Comparison of ENCODE assay signal across 8 cellular contexts in genomic region chr6:30213999-30214982, GRCh38. TPM values are rescaled to one million over a fixed set of nuclear protein-coding genes. Genes with fewer than 3 reads are reported as not detected.
DNase-seq lines count a peak whose midpoint lies in the region; ATAC-seq and TF ChIP-seq lines count a peak whose summit lies in the region.

No MANE protein-coding gene starts in this region.

- dilution Hi-C loops in mammary epithelial cell (cut with HindIII; ENCODE audit: low sequenced_read_pairs) = no loop called here

- no peaks in the 10 kb centered on the region for H4K20me1 ChIP-seq in mammary epithelial cell (ENCODE audit: insufficient read depth, low read length)

- peak overlapping the region; percentile 91 for H3K27ac ChIP-seq in WERI-Rb-1
- H3K27ac ChIP-seq in mammary epithelial cell (ENCODE audit: insufficient read depth, low read depth, low read length) = peak overlapping the region; percentile 94
- peak overlapping the region; percentile 54 to 98 (median 94) for H3K27ac ChIP-seq in skin epidermis

- H3K79me2 ChIP-seq in mammary epithelial cell (ENCODE audit: insufficient read depth, low read length) = peaks cover 37% of the 10 kb centered on the region

- peak; percentile 39 to 73 for DNase-seq in NCI-H187 (lab: John Stamatoyannopoulos, UW)
- DNase-seq in WERI-Rb-1 = peak; percentile 87
- peak; percentile 66 for DNase-seq in mammary epithelial cell
- DNase-seq in iPS-NIHi7 (ENCODE audit: extremely low spot score) = peak; percentile 66

- peaks cover 16% of the 10 kb centered on the region for H3K36me3 ChIP-seq in WERI-Rb-1
- H3K36me3 ChIP-seq in mammary epithelial cell (ENCODE audit: insufficient read depth, low read length) = no peaks in the 10 kb centered on the region

- H3K4me1 ChIP-seq in mammary epithelial cell (ENCODE audit: insufficient read depth, low read length) = peaks cover 20% of the 10 kb centered on the region

- peak overlapping the region; percentile 98 for H3K4me2 ChIP-seq in mammary epithelial cell (ENCODE audit: insufficient read depth, low read depth, low read length)

- TF ChIP-seq CTCF in GM12875 (IDR thresholded peaks at IDR 0.05; ENCODE audit: borderline replicate concordance, insufficient read depth, low read depth, low read length) = no peak
- no peak for TF ChIP-seq CTCF in WERI-Rb-1 (IDR thresholded peaks at IDR 0.05; ENCODE audit: low read depth, low read length)
- no peak for TF ChIP-seq CTCF in mammary epithelial cell (conservative IDR thresholded peaks at IDR 0.05 in 1 of 2, IDR thresholded peaks at IDR 0.05 in 1 of 2; ENCODE audit: extremely low read depth in 1 of 2, insufficient read depth in 1 of 2, low read depth in 1 of 2, low read length in 2 of 2)

- H3K9ac ChIP-seq in mammary epithelial cell (ENCODE audit: insufficient read depth, low read length) = peak overlapping the region; percentile 86

- H3K27me3 ChIP-seq in WERI-Rb-1 (ENCODE audit: insufficient read depth, low read depth, severe bottlenecking) (no peaks in the 10 kb centered on the region), mammary epithelial cell (ENCODE audit: insufficient read depth, low read length) (no peaks in the 10 kb centered on the region)

- WGBS in mammary epithelial cell (ENCODE audit: low coverage, missing lambda C conversion rate) = under 1% methylated on average over 40 of the region's 55 CpGs

- no peaks in the 10 kb centered on the region for H3K9me3 ChIP-seq in WERI-Rb-1 (ENCODE audit: severe bottlenecking)
- H3K9me3 ChIP-seq in mammary epithelial cell (replicated peaks; ENCODE audit: insufficient read depth, low read length) = no peaks in the 10 kb centered on the region

- H3K4me3 ChIP-seq in GM12875 (ENCODE audit: low read depth, low read length) (peak overlapping the region; percentile 69), WERI-Rb-1 (ENCODE audit: low read depth, low read length) (peak overlapping the region; percentile 97), mammary epithelial cell (replicated peaks in 1 of 3; ENCODE audit: insufficient read depth in 1 of 3, low read depth in 2 of 3, low read length in 3 of 3) (peak overlapping the region; percentile 75 to 94 (median 77)), skin epidermis (peak overlapping the region; percentile 75 to 96 (median 87))

- in situ Hi-C loops in mammary epithelial cell (cut with MboI; ENCODE audit: low sequenced_read_pairs in 2 of 2) = no loop called here

- CTCF ChIA-PET in mammary epithelial cell (lab: Charles Lee; ENCODE audit: low non-redundant PET) = interaction anchor here (0.6 kb wide), 1 partner anchor 327 kb away, joined by 4 read pairs; no protein-coding TSS in a partner anchor

- intact Hi-C loops in mammary epithelial cell (cut with micrococcal nuclease) = loop anchor here (2.0 kb wide), 1 partner anchor 113 kb away; the partner anchor contains the start of gene TRIM39

- BruUV-seq in mammary epithelial cell (replicated peaks; lab: Mats Ljungman, UMichigan) = no TSS peak

- ATAC-seq in HG02623 (IDR thresholded peaks at IDR 0.05; ENCODE audit: unreplicated experiment) (peak; percentile 43), HG03469 (IDR thresholded peaks at IDR 0.05; ENCODE audit: unreplicated experiment) (no peak)

- H2AFZ ChIP-seq in mammary epithelial cell (ENCODE audit: low read depth, low read length) = peak overlapping the region; percentile 95

RNA-seq across cellular contexts. Expression of gene TRIM26, which starts 1.1 kb away (rescaled TPM):
- total RNA-seq in mammary epithelial cell = 10 to 100 TPM; 37.8 to 57.3 TPM
- 37.2 TPM for polyA plus RNA-seq in mammary epithelial cell
- 77.1 TPM for polyA minus RNA-seq in mammary epithelial cell

RNA-seq across cellular contexts. Expression of gene TRIM15, which starts 50.9 kb away (rescaled TPM):
- total RNA-seq in mammary epithelial cell = not detected
- polyA plus RNA-seq in mammary epithelial cell = 0.02 TPM
- not detected for polyA minus RNA-seq in mammary epithelial cell

RNA-seq across cellular contexts. Expression of gene TRIM10, which starts 53.3 kb away (rescaled TPM):
- total RNA-seq in mammary epithelial cell = not detected
- not detected for polyA plus RNA-seq in mammary epithelial cell
- polyA minus RNA-seq in mammary epithelial cell = not detected
